In genomic region chr11:72217856-72218745, GRCh38 we compare ENCODE assay signal across 16 cellular contexts. TPM values are rescaled to one million over a fixed set of nuclear protein-coding genes. Genes with fewer than 3 reads are reported as not detected.
DNase-seq lines count a peak whose midpoint lies in the region; ATAC-seq lines count a peak whose summit lies in the region.
"Had no signal": no experiment of that assay in that cellular context is flagged by ENCODE, and none has a peak within 500 bp of the region (broad histone marks: within the 10 kb centered on the region; RNA-seq: fewer than 3 reads in every experiment).

No MANE protein-coding gene starts in this region.

- peaks cover 32% of the 10 kb centered on the region for H3K4me1 ChIP-seq in Karpas-422 (ENCODE audit: low read length)

- no peaks in the 10 kb centered on the region for H4K20me1 ChIP-seq in Karpas-422 (ENCODE audit: insufficient read depth, low read depth, low read length)

- H2AFZ ChIP-seq in Karpas-422 (ENCODE audit: low read length) = no peak overlapping the region

- DNase-seq in NOMO-1 (lab: John Stamatoyannopoulos, UW; ENCODE audit: unreplicated experiment in 2 of 2) = peak; percentile 7 to 67
- DNase-seq in NOMO-1 treated with dmso at 0.1 percent for 144 hours (lab: John Stamatoyannopoulos, UW; ENCODE audit: unreplicated experiment) = no peak
- DNase-seq in SKM-1 (lab: John Stamatoyannopoulos, UW; ENCODE audit: unreplicated experiment) = peak; percentile 55
- peak; percentile 2 for DNase-seq in iPS-NIHi7 (ENCODE audit: extremely low spot score)
- no peak for DNase-seq in Karpas-422
- no peak for DNase-seq in T-helper 9 cell
- DNase-seq: 8988T; activated CD4-positive, alpha-beta T cell treated with anti-CD3 and anti-CD28 coated beads, Interleukin-2, amount 50 U/mL, for 1 hour; activated naive CD4-positive, alpha-beta T cell; central memory CD4-positive, alpha-beta T cell; NCI-H774; upper lobe of left lung had no signal

- H3K4me2 ChIP-seq in Karpas-422 (ENCODE audit: low read depth, low read length, poor library complexity, severe bottlenecking) = no peak overlapping the region

- no peak overlapping the region for H3K9ac ChIP-seq in Karpas-422 (ENCODE audit: low read length)

- no peak overlapping the region for H3K4me3 Mint-ChIP-seq in stimulated activated memory B cell treated with anti-CD40 and anti-IgM and Interleukin-4, amounts not matched to agents 10 μg/mL and 1 μg/mL and 100 μg/mL, for 72 hours

- no peaks in the 10 kb centered on the region for H3K27me3 Mint-ChIP-seq in stimulated activated memory B cell treated with anti-CD40 and anti-IgM and Interleukin-4, amounts not matched to agents 10 μg/mL and 1 μg/mL and 100 μg/mL, for 72 hours

- no peaks in the 10 kb centered on the region for H3K36me3 Mint-ChIP-seq in stimulated activated memory B cell treated with anti-CD40 and anti-IgM and Interleukin-4, amounts not matched to agents 10 μg/mL and 1 μg/mL and 100 μg/mL, for 72 hours

- H3K9me3 Mint-ChIP-seq in stimulated activated memory B cell treated with anti-CD40 and anti-IgM and Interleukin-4, amounts not matched to agents 10 μg/mL and 1 μg/mL and 100 μg/mL, for 72 hours = no peaks in the 10 kb centered on the region

- H3K4me1 Mint-ChIP-seq in stimulated activated memory B cell treated with anti-CD40 and anti-IgM and Interleukin-4, amounts not matched to agents 10 μg/mL and 1 μg/mL and 100 μg/mL, for 72 hours = peaks cover 55% of the 10 kb centered on the region

- no peaks in the 10 kb centered on the region for H3K36me3 ChIP-seq in Karpas-422 (ENCODE audit: insufficient read depth, low read length)
- H3K36me3 ChIP-seq: upper lobe of left lung had no signal

- no peaks in the 10 kb centered on the region for H3K79me2 ChIP-seq in Karpas-422 (ENCODE audit: low read length)

- no peaks in the 10 kb centered on the region for H3K27me3 ChIP-seq in Karpas-422 (ENCODE audit: low read length)
- H3K27me3 ChIP-seq: upper lobe of left lung had no signal

- no peak overlapping the region for H3K27ac ChIP-seq in Karpas-422 (ENCODE audit: low read length)
- H3K27ac ChIP-seq: SK-N-MC had no signal

- H3K4me3 ChIP-seq in Karpas-422 (ENCODE audit: low read length) = no peak overlapping the region
- H3K4me3 ChIP-seq: SK-N-MC, upper lobe of left lung had no signal

- H3K27ac Mint-ChIP-seq in stimulated activated memory B cell treated with anti-CD40 and anti-IgM and Interleukin-4, amounts not matched to agents 10 μg/mL and 1 μg/mL and 100 μg/mL, for 72 hours = peak overlapping the region; percentile 26

- H3K9me2 ChIP-seq in Karpas-422 (replicated peaks; ENCODE audit: insufficient read depth, low read length) = no peaks in the 10 kb centered on the region

- H3K9me3 ChIP-seq in Karpas-422 (ENCODE audit: low read length) = no peaks in the 10 kb centered on the region
- H3K9me3 ChIP-seq: upper lobe of left lung had no signal

- ATAC-seq in stimulated activated memory B cell treated with anti-CD40 and anti-IgM and Interleukin-4, amounts not matched to agents 10 μg/mL and 1 μg/mL and 100 μg/mL, for 72 hours = no peak
- no peak for ATAC-seq in HG03520 (IDR thresholded peaks at IDR 0.05; ENCODE audit: unreplicated experiment)
- ATAC-seq: esophagus mucosa had no signal

RNA-seq across cellular contexts. Expression of gene FOLR2, which starts 1.5 kb away (rescaled TPM):
- 9.4 and 16.0 TPM in 2 replicates for total RNA-seq in Karpas-422 (2014; rRNA removed; shearing (Covaris generic); ENCODE audit: low replicate concordance)

RNA-seq across cellular contexts. Expression of gene INPPL1, which starts 6.5 kb away (rescaled TPM):
- 73.6 and 83.9 TPM in 2 replicates for total RNA-seq in Karpas-422 (2014; rRNA removed; shearing (Covaris generic); ENCODE audit: low replicate concordance)

RNA-seq across cellular contexts. Expression of gene PHOX2A, which starts 25.9 kb away (rescaled TPM):
- not detected in 2 replicates for total RNA-seq in Karpas-422 (2014; rRNA removed; shearing (Covaris generic); ENCODE audit: low replicate concordance)
- total RNA-seq: esophagus mucosa, upper lobe of left lung had no signal

RNA-seq across cellular contexts. Expression of gene FOLR1, which starts 26.2 kb away (rescaled TPM):
- total RNA-seq in Karpas-422 (2014; rRNA removed; shearing (Covaris generic); ENCODE audit: low replicate concordance) = not detected in 2 replicates

Comparison
In these comparisons a context has a peak if more than half of its experiments do, and no peak if none do; other contexts are left out.
1. DNase-seq: peak in NOMO-1 (2 of 2), SKM-1 (single experiment) and iPS-NIHi7 (single experiment); none in NOMO-1 treated with dmso at 0.1 percent for 144 hours (single experiment), Karpas-422 (single experiment) and T-helper 9 cell (single experiment).